In genomic region chr1:201560328-201561194, GRCh38 we compare ENCODE assay signal across 14 cellular contexts. TPM values are rescaled to one million over a fixed set of nuclear protein-coding genes. Genes with fewer than 3 reads are reported as not detected.
DNase-seq lines count a peak whose midpoint lies in the region; ATAC-seq and TF ChIP-seq lines count a peak whose summit lies in the region.
"Had no signal": no experiment of that assay in that cellular context is flagged by ENCODE, and none has a peak within 500 bp of the region (broad histone marks: within the 10 kb centered on the region; RNA-seq: fewer than 3 reads in every experiment).

No MANE protein-coding gene starts in this region.

- peak overlapping the region; percentile 98 for H2AK5ac ChIP-seq in IMR-90 (ENCODE audit: low read depth, low read length)
- no peak overlapping the region for H2AK5ac ChIP-seq in trophoblast cell (ENCODE audit: low read length)

- H3K79me1 ChIP-seq in IMR-90 (ENCODE audit: low read depth in 1 of 2, low read length in 2 of 2) (peaks cover 39 to 82% of the 10 kb centered on the region in 2 experiments), trophoblast cell (ENCODE audit: low read length) (no peaks in the 10 kb centered on the region)

- POLR2A ChIA-PET in AG04450 (lab: Yijun Ruan, JAX) (interaction anchor here (0.6 to 3.0 kb wide), 9 partner anchors 21 to 260 kb away, joined by 3 to 19 read pairs (median 5); no protein-coding TSS in a partner anchor), IMR-90 (lab: Charles Lee; ENCODE audit: unreplicated experiment) (interaction anchor here (0.5 to 1.3 kb wide), 2 partner anchors 90 to 94 kb away, joined by 3 to 4 read pairs; no protein-coding TSS in a partner anchor)

- H4K91ac ChIP-seq in IMR-90 (ENCODE audit: insufficient read depth, low read depth, low read length), result peak overlapping the region; percentile 99
- H4K91ac ChIP-seq in trophoblast cell (ENCODE audit: low read depth, low read length), result no peak overlapping the region

- no peaks in the 10 kb centered on the region; the same call in 1 of the 2 replicates for H3K36me3 ChIP-seq in IMR-90 (ENCODE audit: control insufficient read depth, insufficient read depth, low read length)
- H3K36me3 ChIP-seq in trophoblast cell (ENCODE audit: control insufficient read depth in 1 of 2, insufficient read depth in 2 of 2, low read length in 2 of 2), result peaks cover 11 to 23% of the 10 kb centered on the region in 2 experiments
- H3K36me3 ChIP-seq: suprapubic skin had no signal

- peak overlapping the region; percentile 60 for H2BK15ac ChIP-seq in IMR-90 (ENCODE audit: low read depth, low read length)

- H3K4me3 ChIP-seq in AG04450 (ENCODE audit: low read depth, low read length) (no peak overlapping the region), IMR-90 (ENCODE audit: insufficient read depth, low read depth, low read length) (no peak overlapping the region), coronary artery (no peak overlapping the region), trophoblast cell (ENCODE audit: low read depth, low read length) (no peak overlapping the region)
- H3K4me3 ChIP-seq: psoas muscle, skin epidermis, suprapubic skin had no signal

- H3K4me1 ChIP-seq in IMR-90 (ENCODE audit: control insufficient read depth, insufficient read depth, low read length), result peaks cover 46% of the 10 kb centered on the region
- peaks cover 18 to 26% of the 10 kb centered on the region in 2 experiments for H3K4me1 ChIP-seq in trophoblast cell (ENCODE audit: control insufficient read depth in 1 of 2, insufficient read depth in 2 of 2, low read length in 2 of 2)
- H3K4me1 ChIP-seq: psoas muscle had no signal

- peak overlapping the region; percentile 97 for H2BK20ac ChIP-seq in IMR-90 (ENCODE audit: low read depth, low read length)

- peak overlapping the region; percentile 98 for H2BK120ac ChIP-seq in IMR-90 (ENCODE audit: low read depth, low read length)
- H2BK120ac ChIP-seq in trophoblast cell (ENCODE audit: insufficient read depth, low read length, poor library complexity), result no peak overlapping the region

- H3K23ac ChIP-seq in IMR-90 (ENCODE audit: low read depth, low read length), result peak overlapping the region; percentile 97
- H3K23ac ChIP-seq in trophoblast cell (ENCODE audit: low read length), result no peak overlapping the region

- H3K14ac ChIP-seq in IMR-90 (replicated peaks; ENCODE audit: low read depth, low read length) (peak overlapping the region; percentile 97), trophoblast cell (ENCODE audit: low read length) (no peak overlapping the region)

- peak overlapping the region; percentile 98 for H4K5ac ChIP-seq in IMR-90 (ENCODE audit: low read depth, low read length)

- no peak for TF ChIP-seq POLR2A in IMR-90 (IDR thresholded peaks at IDR 0.05; ENCODE audit: low read depth, low read length)

- H3K4me2 ChIP-seq in IMR-90 (ENCODE audit: low read depth, low read length) (no peak overlapping the region), trophoblast cell (ENCODE audit: low read length) (no peak overlapping the region)

- H4K12ac ChIP-seq in trophoblast cell (ENCODE audit: low read depth, low read length), result no peak overlapping the region

- H3K4ac ChIP-seq in IMR-90 (ENCODE audit: low read depth, low read length) (peak overlapping the region; percentile 97), trophoblast cell (ENCODE audit: low read depth, low read length) (peak overlapping the region; percentile 37)

- in situ Hi-C loops in IMR-90 (cut with MboI; ENCODE audit: low sequenced_read_pairs), result loop anchor here (5.0 to 10.0 kb wide), 2 partner anchors 64 to 87 kb away; no protein-coding TSS in a partner anchor

- H3K9me3 ChIP-seq in AG04450 (ENCODE audit: control insufficient read depth, insufficient read depth, low read length) (no peaks in the 10 kb centered on the region), IMR-90 (ENCODE audit: control insufficient read depth, insufficient read depth, low read length) (no peaks in the 10 kb centered on the region), trophoblast cell (ENCODE audit: insufficient read depth, low read depth, low read length) (no peaks in the 10 kb centered on the region)
- H3K9me3 ChIP-seq: psoas muscle, suprapubic skin had no signal

- H3K27me3 ChIP-seq in AG04450 (ENCODE audit: control insufficient read depth, insufficient read depth, low read length) (no peaks in the 10 kb centered on the region), IMR-90 (ENCODE audit: control insufficient read depth, insufficient read depth, low read length) (no peaks in the 10 kb centered on the region), trophoblast cell (ENCODE audit: insufficient read depth, low read length) (no peaks in the 10 kb centered on the region)
- H3K27me3 ChIP-seq: suprapubic skin had no signal

- no peak for TF ChIP-seq RAD21 in IMR-90 (IDR thresholded peaks at IDR 0.05; ENCODE audit: low read length)

- H2AFZ ChIP-seq in IMR-90 (replicated peaks; ENCODE audit: low read length, poor library complexity) (peak overlapping the region; percentile 24), trophoblast cell (ENCODE audit: insufficient read depth, low read length, poor library complexity) (no peak overlapping the region)

- peak overlapping the region; percentile 68 for H2AK9ac ChIP-seq in IMR-90 (replicated peaks; ENCODE audit: low read depth, low read length, poor library complexity)

- intact Hi-C loops in IMR-90 (cut with micrococcal nuclease), result no loop called here

- dilution Hi-C loops in IMR-90 (cut with HindIII; ENCODE audit: low sequenced_read_pairs, unreplicated experiment), result no loop called here

- BruUV-seq in IMR-90 (replicated peaks; lab: Mats Ljungman, UMichigan), result no TSS peak

- H3K18ac ChIP-seq in IMR-90 (ENCODE audit: low read depth, low read length) (peak overlapping the region; percentile 99), trophoblast cell (ENCODE audit: low read length) (peak overlapping the region; percentile 61)

- peaks cover 30% of the 10 kb centered on the region for H3K9me1 ChIP-seq in IMR-90 (ENCODE audit: insufficient read depth, low read length)

- ATAC-seq in IMR-90 (ENCODE audit: low read depth) (no peak), HG02610 (IDR thresholded peaks at IDR 0.05; ENCODE audit: unreplicated experiment) (no peak), GM19351 (IDR thresholded peaks at IDR 0.05; ENCODE audit: unreplicated experiment) (no peak)

- CTCF ChIA-PET in AG04450 (lab: Charles Lee) (interaction anchor here (0.5 to 7.6 kb wide), 32 partner anchors 10 to 305 kb away, joined by 3 to 148 read pairs (median 5); partner anchors contain the start of gene IPO9), IMR-90 (lab: Yijun Ruan, JAX) (interaction anchor here (0.6 to 4.1 kb wide), 15 partner anchors 11 to 232 kb away, joined by 3 to 19 read pairs (median 4); no protein-coding TSS in a partner anchor)

- H4K8ac ChIP-seq in IMR-90 (ENCODE audit: low read depth in 2 of 2, low read length in 2 of 2) (peak overlapping the region; percentile 90 to 93; a peak in 3 of 4 replicates), trophoblast cell (ENCODE audit: low read depth, low read length) (no peak overlapping the region)

- H2BK5ac ChIP-seq in IMR-90 (ENCODE audit: low read depth, low read length, poor library complexity, severe bottlenecking) (peak overlapping the region; percentile 99), trophoblast cell (ENCODE audit: low read depth, low read length, poor library complexity) (no peak overlapping the region)

- peaks cover 11% of the 10 kb centered on the region for H4K20me1 ChIP-seq in IMR-90 (ENCODE audit: insufficient read depth, low read length)

- TF ChIP-seq CTCF in AG04450 (IDR thresholded peaks at IDR 0.05; ENCODE audit: low read depth, low read length) (no peak), IMR-90 (conservative IDR thresholded peaks at IDR 0.05; ENCODE audit: low read depth, low read length) (no peak), coronary artery (IDR thresholded peaks at IDR 0.05) (no peak)

- DNase-seq in AG04450 (ENCODE audit: low read depth, low spot score) (no peak), IMR-90 (no peak), coronary artery (ENCODE audit: low spot score) (peak; percentile 68), trophoblast cell (no peak), NCI-H526 treated with DMSO at 0.1 percent for 48 hours (lab: John Stamatoyannopoulos, UW) (no peak), NCI-H748 treated with DMSO at 0.1 percent for 48 hours (lab: John Stamatoyannopoulos, UW) (no peak)
- DNase-seq: cortex of kidney had no signal

- no peak overlapping the region for H2BK12ac ChIP-seq in trophoblast cell (ENCODE audit: low read length)

- WGBS in IMR-90 (ENCODE audit: extremely low coverage in 2 of 2, insufficient read length in 1 of 2), 2 experiments, result 95% methylated on average over 4 of the region's 9 CpGs; no CpG with 5 or more reads in 1 of the 2 experiments
- WGBS in trophoblast cell (ENCODE audit: extremely low coverage, insufficient coverage, insufficient read length), result no CpG with 5 or more reads among the region's 9 CpGs

- H3K9ac ChIP-seq in IMR-90 (ENCODE audit: low read depth, low read length) (no peak overlapping the region), trophoblast cell (ENCODE audit: low read length) (no peak overlapping the region)

- H3K27ac ChIP-seq in AG04450 (ENCODE audit: low read depth, low read length) (peak overlapping the region; percentile 43), IMR-90 (ENCODE audit: insufficient read depth, low read length) (peak overlapping the region; percentile 82), coronary artery (peak overlapping the region in 1 of 2 donors; percentile 9), trophoblast cell (ENCODE audit: low read depth, low read length) (no peak overlapping the region)
- H3K27ac ChIP-seq: C4-2B, psoas muscle, suprapubic skin, VCaP had no signal

- peaks cover 5% of the 10 kb centered on the region for H3K79me2 ChIP-seq in trophoblast cell (ENCODE audit: control insufficient read depth, insufficient read depth, low read length, poor library complexity)

- H3K56ac ChIP-seq in IMR-90 (ENCODE audit: extremely low read depth, insufficient read depth, low read length), result 0 out of 2 replicates have a peak overlapping the region, but pooled peaks have one; percentile 16

TF ChIP-seq in IMR-90, 13 proteins besides CTCF, POLR2A, EP300 and RAD21:
- no peak for TF ChIP-seq MAZ (IDR thresholded peaks at IDR 0.05; ENCODE audit: borderline replicate concordance, low read depth, low read length)

RNA-seq across cellular contexts. Expression of gene NAV1, which starts 21.6 kb away (rescaled TPM):
- polyA plus RNA-seq in AG04450 (2011; rRNA removed), result 17.5 and 23.0 TPM in 2 replicates
- polyA minus RNA-seq in AG04450 (2011; rRNA and poly(A)+ RNA removed), result 44.0 and 55.7 TPM in 2 replicates
- 14.0 and 14.4 TPM in 2 replicates for total RNA-seq in IMR-90 (2012; rRNA removed)
- 23.1 and 23.6 TPM in 2 replicates for polyA plus RNA-seq in IMR-90 (2012; rRNA removed)
- polyA plus RNA-seq in IMR-90 (2012; cell fraction: cytosol; rRNA removed), result 11.8 and 15.2 TPM in 2 replicates
- polyA plus RNA-seq in IMR-90 (2012; cell fraction: nucleus; rRNA removed; ENCODE audit: low replicate concordance), result 31.9 and 47.5 TPM in 2 replicates
- 38.9 and 40.5 TPM in 2 replicates for polyA plus RNA-seq in trophoblast cell (2013)

RNA-seq across cellular contexts. Expression of gene CSRP1, which starts 53.6 kb away (rescaled TPM):
- 641 and 730 TPM in 2 replicates for polyA plus RNA-seq in AG04450 (2011; rRNA removed)
- polyA minus RNA-seq in AG04450 (2011; rRNA and poly(A)+ RNA removed), result 568 and 749 TPM in 2 replicates
- total RNA-seq in IMR-90 (2012; rRNA removed), result 1,498 and 1,861 TPM in 2 replicates
- 948 and 1,037 TPM in 2 replicates for polyA plus RNA-seq in IMR-90 (2012; rRNA removed)
- polyA plus RNA-seq in IMR-90 (2012; cell fraction: cytosol; rRNA removed), result 955 and 1,043 TPM in 2 replicates
- 737 and 1,227 TPM in 2 replicates for polyA plus RNA-seq in IMR-90 (2012; cell fraction: nucleus; rRNA removed; ENCODE audit: low replicate concordance)
- 326 and 348 TPM in 2 replicates for polyA plus RNA-seq in trophoblast cell (2013)
